1 cellular context compared by ENCODE assay signal in the genomic region with DNA sequence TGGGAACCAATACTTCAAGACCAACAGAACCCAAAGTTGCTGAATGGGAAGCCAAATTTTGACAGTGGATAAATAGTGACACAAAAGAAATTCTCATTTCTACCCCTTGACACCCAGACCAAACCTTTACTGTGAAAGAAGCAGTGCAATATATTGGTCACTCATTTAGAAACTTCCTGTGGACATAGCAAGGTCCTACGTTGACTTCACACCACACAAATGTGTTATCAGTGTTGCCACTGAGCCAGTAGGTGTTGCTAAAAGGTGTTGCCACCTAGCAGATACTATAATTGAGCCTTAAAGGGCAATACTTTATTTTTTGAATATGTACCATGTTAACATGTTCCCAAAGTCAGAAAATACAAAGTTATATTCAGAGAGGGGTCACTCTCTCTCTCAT.
TF ChIP-seq lines count a peak whose summit lies in the region.

No MANE protein-coding gene starts in this region.

TF ChIP-seq in IMR-90, 13 proteins besides CTCF, POLR2A, EP300 and RAD21:
- TF ChIP-seq, protein P1, sequence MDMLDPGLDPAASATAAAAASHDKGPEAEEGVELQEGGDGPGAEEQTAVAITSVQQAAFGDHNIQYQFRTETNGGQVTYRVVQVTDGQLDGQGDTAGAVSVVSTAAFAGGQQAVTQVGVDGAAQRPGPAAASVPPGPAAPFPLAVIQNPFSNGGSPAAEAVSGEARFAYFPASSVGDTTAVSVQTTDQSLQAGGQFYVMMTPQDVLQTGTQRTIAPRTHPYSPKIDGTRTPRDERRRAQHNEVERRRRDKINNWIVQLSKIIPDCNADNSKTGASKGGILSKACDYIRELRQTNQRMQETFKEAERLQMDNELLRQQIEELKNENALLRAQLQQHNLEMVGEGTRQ (IDR thresholded peaks at IDR 0.05; ENCODE audit: low read depth, low read length), result no peak
- TF ChIP-seq RCOR1 (IDR thresholded peaks at IDR 0.05; ENCODE audit: insufficient replicate concordance, low read length), result no peak
- TF ChIP-seq CEBPB (IDR thresholded peaks at IDR 0.05; ENCODE audit: low read depth, low read length), result no peak
- no peak for TF ChIP-seq CHD1 (IDR thresholded peaks at IDR 0.05; ENCODE audit: low read depth, low read length)
- TF ChIP-seq RFX5 (IDR thresholded peaks at IDR 0.05; ENCODE audit: low read depth, low read length), result no peak
- TF ChIP-seq NFE2L2 (IDR thresholded peaks at IDR 0.05; ENCODE audit: low read depth, low read length), result no peak
- TF ChIP-seq MXI1 (IDR thresholded peaks at IDR 0.05; ENCODE audit: borderline replicate concordance, low read depth, low read length), result no peak
- TF ChIP-seq BHLHE40 (IDR thresholded peaks at IDR 0.05; ENCODE audit: low read depth, low read length), result no peak
